1 cellular context compared by ENCODE assay signal in genomic region chr6:89509719-89510339, GRCh38.
TF ChIP-seq lines count a peak whose summit lies in the region.

No MANE protein-coding gene starts in this region.

TF ChIP-seq in HEK293, 187 proteins besides CTCF, POLR2A, EP300 and RAD21 (continued from another document):
- TF ChIP-seq BCL6B (tag by site-specific recombination; IDR thresholded peaks at IDR 0.05), result no peak
- TF ChIP-seq ZNF366 (tag by site-specific recombination; conservative IDR thresholded peaks at IDR 0.05), result peak; percentile 63
- TF ChIP-seq ZNF670 (tag by site-specific recombination; IDR thresholded peaks at IDR 0.05; ENCODE audit: low read depth), result no peak
- no peak for TF ChIP-seq ZNF639 (tag by site-specific recombination; IDR thresholded peaks at IDR 0.05)
- no peak for TF ChIP-seq ZBTB20 (tag by site-specific recombination; IDR thresholded peaks at IDR 0.05)
- no peak for TF ChIP-seq ZNF449 (tag by site-specific recombination; IDR thresholded peaks at IDR 0.05)
- no peak for TF ChIP-seq ZNF521 (tag by site-specific recombination; IDR thresholded peaks at IDR 0.05)
- TF ChIP-seq ZSCAN5A (tag by site-specific recombination; IDR thresholded peaks at IDR 0.05), result no peak
- TF ChIP-seq OSR2 (tag by site-specific recombination; IDR thresholded peaks at IDR 0.05), result peak; percentile 10; the same call in 1 of the 2 replicates
- no peak for TF ChIP-seq ZNF658 (tag by site-specific recombination; IDR thresholded peaks at IDR 0.05)
- TF ChIP-seq ZNF302 (tag by site-specific recombination; IDR thresholded peaks at IDR 0.05; ENCODE audit: low read depth), result no peak
- no peak for TF ChIP-seq ZNF280C (tag by site-specific recombination; IDR thresholded peaks at IDR 0.05)
- no peak for TF ChIP-seq ZNF433 (tag by site-specific recombination; IDR thresholded peaks at IDR 0.05; ENCODE audit: low read depth)
- no peak for TF ChIP-seq ZNF280D (tag by site-specific recombination; IDR thresholded peaks at IDR 0.05)
- peak; percentile 31; the same call in 1 of the 2 replicates for TF ChIP-seq ZNF600 (tag by site-specific recombination; IDR thresholded peaks at IDR 0.05)
- TF ChIP-seq ZNF184 (tag by site-specific recombination; IDR thresholded peaks at IDR 0.05), result no peak
- no peak for TF ChIP-seq ZNF423 (tag by site-specific recombination; IDR thresholded peaks at IDR 0.05)
- TF ChIP-seq ZNF404 (tag by site-specific recombination; IDR thresholded peaks at IDR 0.05), result 0 out of 2 replicates have a peak, but pooled peaks have one; percentile 31
- no peak for TF ChIP-seq GFI1B (tag by site-specific recombination; IDR thresholded peaks at IDR 0.05)
- no peak for TF ChIP-seq ZNF677 (tag by site-specific recombination; IDR thresholded peaks at IDR 0.05)
- TF ChIP-seq ZNF157 (tag by site-specific recombination; IDR thresholded peaks at IDR 0.05), result no peak
- no peak for TF ChIP-seq ZNF292 (tag by site-specific recombination; IDR thresholded peaks at IDR 0.05; ENCODE audit: borderline replicate concordance, low read depth)
- no peak for TF ChIP-seq ELK4 (IDR thresholded peaks at IDR 0.05; ENCODE audit: borderline replicate concordance, low read depth, low read length)
- TF ChIP-seq ZNF202 (tag by site-specific recombination; IDR thresholded peaks at IDR 0.05; ENCODE audit: borderline replicate concordance), result no peak
- peak; percentile 64 for TF ChIP-seq ZBTB17 (tag by site-specific recombination; IDR thresholded peaks at IDR 0.05)
- TF ChIP-seq WT1 (tag by site-specific recombination; IDR thresholded peaks at IDR 0.05), result no peak
- TF ChIP-seq RBAK (tag by site-specific recombination; IDR thresholded peaks at IDR 0.05), result peak; percentile 86; the same call in 1 of the 2 replicates
- TF ChIP-seq YY1 (tag by site-specific recombination; IDR thresholded peaks at IDR 0.05), result no peak
- no peak for TF ChIP-seq ZNF510 (tag by site-specific recombination; IDR thresholded peaks at IDR 0.05; ENCODE audit: insufficient replicate concordance)
- peak; percentile 63 for TF ChIP-seq ZNF629 (tag by site-specific recombination; IDR thresholded peaks at IDR 0.05)
- no peak for TF ChIP-seq TRIM28 (IDR thresholded peaks at IDR 0.05; ENCODE audit: borderline replicate concordance, low read length)
- 0 out of 2 replicates have a peak, but pooled peaks have one; percentile 10 for TF ChIP-seq PATZ1 (tag by site-specific recombination; IDR thresholded peaks at IDR 0.05)
- no peak for TF ChIP-seq ZSCAN23 (tag by site-specific recombination; IDR thresholded peaks at IDR 0.05)
- no peak for TF ChIP-seq PRDM4 (tag by site-specific recombination; IDR thresholded peaks at IDR 0.05)
- TF ChIP-seq ZNF561 (tag by site-specific recombination; IDR thresholded peaks at IDR 0.05; ENCODE audit: borderline replicate concordance), result no peak
- no peak for TF ChIP-seq ZNF48 (tag by site-specific recombination; IDR thresholded peaks at IDR 0.05)
- TF ChIP-seq ZNF501 (tag by site-specific recombination; IDR thresholded peaks at IDR 0.05), result peak; percentile 64; the same call in 1 of the 2 replicates
- no peak for TF ChIP-seq GLIS1 (tag by site-specific recombination; IDR thresholded peaks at IDR 0.05)
- TF ChIP-seq SALL2 (tag by site-specific recombination; IDR thresholded peaks at IDR 0.05; ENCODE audit: borderline replicate concordance), result no peak
- no peak; the same call in 1 of the 2 replicates for TF ChIP-seq ATF2 (tag by site-specific recombination; IDR thresholded peaks at IDR 0.05; ENCODE audit: low read depth)
- peak; percentile 21; the same call in 1 of the 2 replicates for TF ChIP-seq MZF1 (tag by site-specific recombination; IDR thresholded peaks at IDR 0.05; ENCODE audit: borderline replicate concordance)
- no peak for TF ChIP-seq ZNF132 (tag by site-specific recombination; IDR thresholded peaks at IDR 0.05; ENCODE audit: borderline replicate concordance)
